Comparison of ENCODE assay signal across 21 cellular contexts in the genomic region with DNA sequence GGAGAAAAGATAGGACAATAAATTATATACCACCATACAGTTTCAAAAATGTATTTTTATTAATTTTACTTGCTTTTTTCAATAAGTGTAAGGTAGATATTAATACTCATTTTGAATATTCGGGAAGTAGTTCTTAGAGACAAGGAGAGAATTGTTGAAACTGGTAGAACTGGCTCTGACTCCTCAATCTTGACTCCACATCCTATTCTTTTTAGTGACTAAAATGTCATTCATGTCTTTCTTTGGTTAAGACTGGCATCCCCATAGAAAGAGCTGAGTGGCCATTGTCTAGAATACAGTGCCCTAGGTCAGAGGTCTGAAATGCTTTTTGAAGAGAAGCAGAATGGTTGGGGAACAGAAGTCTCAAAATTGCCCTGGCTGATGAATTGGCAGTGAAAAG.
"Had no signal": no experiment of that assay in that cellular context is flagged by ENCODE, and none has a peak within 500 bp of the region (broad histone marks: within the 10 kb centered on the region; RNA-seq: fewer than 3 reads in every experiment).

No MANE protein-coding gene starts in this region.

- H3K27ac Mint-ChIP-seq: dendritic cell treated with granulocyte-macrophage colony-stimulating factor and Interleukin-4, amounts not matched to agents 40 ng/mL and 50 ng/mL, for 4 days; effector memory CD8-positive, alpha-beta T cell; endodermal cell; naive thymus-derived CD4-positive, alpha-beta T cell had no signal

- H3K9me3 ChIP-seq: colonic mucosa, esophagus squamous epithelium, gastrocnemius medialis, heart right ventricle, left lung, lower lobe of right lung had no signal

- H3K4me1 Mint-ChIP-seq: naive thymus-derived CD4-positive, alpha-beta T cell had no signal

- H3K4me3 Mint-ChIP-seq: dendritic cell treated with granulocyte-macrophage colony-stimulating factor and Interleukin-4, amounts not matched to agents 40 ng/mL and 50 ng/mL, for 4 days; effector memory CD8-positive, alpha-beta T cell; endodermal cell; naive thymus-derived CD4-positive, alpha-beta T cell had no signal

- H3K27me3 ChIP-seq: colonic mucosa, esophagus squamous epithelium, gastrocnemius medialis, left lung had no signal

- H3K4me3 ChIP-seq: colonic mucosa, esophagus squamous epithelium, gastrocnemius medialis, heart right ventricle, left lung, lower lobe of right lung had no signal

- H3K27me3 Mint-ChIP-seq: dendritic cell treated with granulocyte-macrophage colony-stimulating factor and Interleukin-4, amounts not matched to agents 40 ng/mL and 50 ng/mL, for 4 days; effector memory CD8-positive, alpha-beta T cell; naive thymus-derived CD4-positive, alpha-beta T cell had no signal

- H3K36me3 ChIP-seq: colonic mucosa, esophagus squamous epithelium, gastrocnemius medialis, heart right ventricle, left lung, lower lobe of right lung had no signal

- DNase-seq: colonic mucosa; cortex of kidney; effector CD8-positive, alpha-beta T cell; effector memory CD8-positive, alpha-beta T cell; endodermal cell; esophagus squamous epithelium; foreskin fibroblast; foreskin melanocyte; gastrocnemius medialis; glutamatergic neuron; head of caudate nucleus; heart right ventricle; hippocampal formation; left cardiac atrium; left lung; left ventricle myocardium superior; lower lobe of right lung; mesenchymal stem cell; midbrain; naive thymus-derived CD4-positive, alpha-beta T cell had no signal

- ATAC-seq: effector memory CD8-positive, alpha-beta T cell; gastrocnemius medialis; heart right ventricle; left cardiac atrium; left lung; left ventricle myocardium superior; lower lobe of right lung; naive thymus-derived CD4-positive, alpha-beta T cell had no signal

- H3K36me3 Mint-ChIP-seq: naive thymus-derived CD4-positive, alpha-beta T cell had no signal

- H3K27ac ChIP-seq: colonic mucosa, esophagus squamous epithelium, gastrocnemius medialis, heart right ventricle, left lung, lower lobe of right lung had no signal

- H3K9me3 Mint-ChIP-seq: dendritic cell treated with granulocyte-macrophage colony-stimulating factor and Interleukin-4, amounts not matched to agents 40 ng/mL and 50 ng/mL, for 4 days had no signal

- H3K4me1 ChIP-seq: colonic mucosa, esophagus squamous epithelium, gastrocnemius medialis, heart right ventricle, left lung, lower lobe of right lung had no signal
